ENCODE assay signal across 8 cellular contexts in genomic region chr19:16824658-16825311, GRCh38. TPM values are rescaled to one million over a fixed set of nuclear protein-coding genes. Genes with fewer than 3 reads are reported as not detected.
DNase-seq lines count a peak whose midpoint lies in the region; ATAC-seq lines count a peak whose summit lies in the region.

No MANE protein-coding gene starts in this region.

- peaks cover 13% of the 10 kb centered on the region for H3K4me1 Mint-ChIP-seq in central memory CD8-positive, alpha-beta T cell

- H3K9me3 Mint-ChIP-seq in central memory CD8-positive, alpha-beta T cell: no peaks in the 10 kb centered on the region

- no peaks in the 10 kb centered on the region for H3K36me3 ChIP-seq in mucosa of rectum (ENCODE audit: control insufficient read depth in 2 of 2, insufficient read depth in 2 of 2, low read length in 2 of 2)

- H3K27ac Mint-ChIP-seq in central memory CD8-positive, alpha-beta T cell (ENCODE audit: low read depth): no peak overlapping the region

- peak overlapping the region; percentile 31 for H3K4me3 Mint-ChIP-seq in central memory CD8-positive, alpha-beta T cell

- in situ Hi-C loops in ACHN (cut with HindIII; ENCODE audit: low pct_ligation_motif_present, low pct_unique_long_range_greater_than_20kb, low sequenced_read_pairs): no loop called here

- peak; percentile 68 for DNase-seq in ACHN
- DNase-seq in M059J (ENCODE audit: low read depth): peak; percentile 65
- no peak for DNase-seq in central memory CD8-positive, alpha-beta T cell (ENCODE audit: low spot score in 2 of 2)
- no peak for DNase-seq in COR-L47 (lab: John Stamatoyannopoulos, UW)
- DNase-seq in NCI-H69 (lab: John Stamatoyannopoulos, UW): no peak
- no peak for DNase-seq in DMS114 treated with DMSO at 0.1 percent for 48 hours (lab: John Stamatoyannopoulos, UW; ENCODE audit: unreplicated experiment)

- peak overlapping the region; percentile 18 to 35 for H3K9ac ChIP-seq in mucosa of rectum (ENCODE audit: low read depth in 1 of 2, low read length in 2 of 2)

- H3K27me3 ChIP-seq in mucosa of rectum (ENCODE audit: control insufficient read depth in 2 of 2, insufficient read depth in 2 of 2, low read length in 2 of 2): no peaks in the 10 kb centered on the region

- peaks cover 5% of the 10 kb centered on the region for H3K36me3 Mint-ChIP-seq in central memory CD8-positive, alpha-beta T cell (ENCODE audit: insufficient read depth)

- H3K27ac ChIP-seq in mucosa of rectum (ENCODE audit: low read depth in 2 of 2, low read length in 2 of 2): peak overlapping the region in 1 of 2 donors; percentile 27

- H3K27me3 Mint-ChIP-seq in central memory CD8-positive, alpha-beta T cell: peaks cover 60% of the 10 kb centered on the region

- no peaks in the 10 kb centered on the region for H3K9me3 ChIP-seq in mucosa of rectum (ENCODE audit: control insufficient read depth in 2 of 2, low read length in 2 of 2)

- peaks cover 0 to 2% of the 10 kb centered on the region in 2 donors for H3K4me1 ChIP-seq in mucosa of rectum (ENCODE audit: control insufficient read depth in 2 of 2, insufficient read depth in 2 of 2, low read length in 2 of 2)

- peak overlapping the region; percentile 37 to 51 for H3K4me3 ChIP-seq in mucosa of rectum (ENCODE audit: low read length in 2 of 2)

- ATAC-seq in central memory CD8-positive, alpha-beta T cell (replicated peaks; ENCODE audit: extremely low read depth, poor library complexity, severe bottlenecking): no peak
- ATAC-seq in GM19351 (IDR thresholded peaks at IDR 0.05; ENCODE audit: unreplicated experiment): no peak

RNA-seq across cellular contexts. Expression of gene SIN3B, which starts 4.4 kb away (rescaled TPM):
- total RNA-seq in M059J (2014; rRNA removed; shearing (Covaris generic)): 10.1 and 14.5 TPM in 2 replicates

Comparison
In these comparisons a context has a peak if more than half of its experiments do, and no peak if none do; other contexts are left out.
1. DNase-seq: peak in ACHN (single experiment) and M059J (single experiment); none in central memory CD8-positive, alpha-beta T cell (0 of 2), COR-L47 (single experiment), NCI-H69 (single experiment) and DMS114 treated with DMSO at 0.1 percent for 48 hours (single experiment).